18 cellular contexts compared by ENCODE assay signal in the genomic region with DNA sequence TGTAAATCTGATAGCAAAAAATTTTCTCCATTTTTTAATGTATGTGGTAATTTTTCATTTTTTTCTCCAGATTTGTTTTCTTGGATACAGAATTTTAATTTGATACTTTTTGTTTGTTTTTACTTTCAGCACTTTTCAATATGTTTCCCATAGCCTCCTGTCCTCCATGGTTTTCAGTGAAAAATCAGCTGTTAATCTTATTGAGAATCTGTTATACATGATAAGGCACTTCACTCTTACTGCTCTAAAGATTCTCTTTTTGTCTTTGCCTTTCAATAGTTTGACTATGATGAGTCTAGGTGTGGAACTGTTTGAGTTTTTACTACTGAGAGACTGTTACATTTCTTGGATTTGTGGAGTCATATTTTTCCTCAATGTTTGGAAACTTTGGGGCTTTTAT.
"Had no signal": no experiment of that assay in that cellular context is flagged by ENCODE, and none has a peak within 500 bp of the region (broad histone marks: within the 10 kb centered on the region; RNA-seq: fewer than 3 reads in every experiment).

No MANE protein-coding gene starts in this region.

- H3K4me1 ChIP-seq: body of pancreas, colonic mucosa, psoas muscle, spleen, stomach, testis, upper lobe of left lung had no signal

- H3K9me3 ChIP-seq: body of pancreas, colonic mucosa, testis, upper lobe of left lung had no signal

- H3K4me2 ChIP-seq: hepatocyte had no signal

- H3K27ac ChIP-seq: body of pancreas, colonic mucosa, hepatocyte, psoas muscle, spleen, stomach, testis, upper lobe of left lung had no signal

- ATAC-seq: activated CD8-positive, alpha-beta T cell treated with anti-CD3 and anti-CD28 coated beads for 36 hours; activated T-cell treated with anti-CD3 and anti-CD28 coated beads, Interleukin-2, amount 50 U/mL, for 4 hours; body of pancreas; esophagus mucosa; left lobe of liver; psoas muscle; sciatic nerve had no signal

- H3K36me3 ChIP-seq: colonic mucosa, spleen, stomach, upper lobe of left lung had no signal

- H2AFZ ChIP-seq: hepatocyte had no signal

- DNase-seq: activated B cell treated with CpG ODN at 0.5 μM for 24 hours; activated CD4-positive, alpha-beta T cell treated with anti-CD3 and anti-CD28 coated beads for 48 hours; activated CD8-positive, alpha-beta T cell treated with anti-CD3 and anti-CD28 coated beads for 36 hours; activated effector memory CD4-positive, alpha-beta T cell treated with anti-CD3 and anti-CD28 coated beads, Interleukin-2, amount 50 U/mL, for 16 hours; activated T-cell treated with anti-CD3 and anti-CD28 coated beads, Interleukin-2, amount 50 U/mL, for 4 hours; amniotic stem cell; body of pancreas; central memory CD4-positive, alpha-beta T cell; colonic mucosa; psoas muscle; spleen; stomach; testis; upper lobe of left lung had no signal

- H3K79me2 ChIP-seq: hepatocyte had no signal

- H3K27me3 ChIP-seq: body of pancreas, colonic mucosa, hepatocyte, spleen, stomach, testis, upper lobe of left lung had no signal

- H3K4me3 ChIP-seq: body of pancreas, colonic mucosa, hepatocyte, psoas muscle, spleen, stomach, testis, upper lobe of left lung had no signal
